Comparison of ENCODE assay signal across 1 cellular context in the genomic region with DNA sequence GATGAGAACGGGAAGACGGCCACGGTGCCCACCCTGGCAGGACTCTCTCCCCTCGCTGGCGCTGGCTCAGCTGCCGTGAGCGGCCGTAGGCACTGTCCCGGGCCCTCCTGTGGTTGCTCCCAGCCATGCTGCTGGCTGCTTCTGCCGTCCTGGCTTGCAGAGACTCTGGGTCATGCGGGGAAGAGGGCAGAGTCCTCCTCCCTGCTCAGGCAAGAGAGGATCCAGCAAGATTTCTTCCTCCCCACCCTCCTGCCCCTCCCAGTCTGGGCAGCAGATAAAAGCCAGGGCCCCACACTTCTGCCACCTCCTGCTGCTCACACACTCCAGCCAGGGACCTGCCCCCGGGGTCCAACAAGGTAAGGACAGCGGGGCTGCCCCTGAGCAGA.
TF ChIP-seq lines count a peak whose summit lies in the region.

No MANE protein-coding gene starts in this region.

TF ChIP-seq in liver, 16 proteins besides CTCF, POLR2A, EP300 and RAD21 (continued from another document):
- TF ChIP-seq HNF4A (conservative IDR thresholded peaks at IDR 0.05) (peak; percentile 58 to 61), EGR1 (IDR thresholded peaks at IDR 0.05; ENCODE audit: low read depth in 2 of 2) (no peak), FOXA2 (IDR thresholded peaks at IDR 0.05) (no peak), GABPA (IDR thresholded peaks at IDR 0.05 in 1 of 2, conservative IDR thresholded peaks at IDR 0.05 in 1 of 2) (no peak), RXRA (IDR thresholded peaks at IDR 0.05) (peak in 1 of 2 donors; percentile 25), SP1 (IDR thresholded peaks at IDR 0.05) (peak; percentile 37)
TF ChIP-seq in liver: peak in this region for 4.
